27 cellular contexts compared by ENCODE assay signal in the genomic region with DNA sequence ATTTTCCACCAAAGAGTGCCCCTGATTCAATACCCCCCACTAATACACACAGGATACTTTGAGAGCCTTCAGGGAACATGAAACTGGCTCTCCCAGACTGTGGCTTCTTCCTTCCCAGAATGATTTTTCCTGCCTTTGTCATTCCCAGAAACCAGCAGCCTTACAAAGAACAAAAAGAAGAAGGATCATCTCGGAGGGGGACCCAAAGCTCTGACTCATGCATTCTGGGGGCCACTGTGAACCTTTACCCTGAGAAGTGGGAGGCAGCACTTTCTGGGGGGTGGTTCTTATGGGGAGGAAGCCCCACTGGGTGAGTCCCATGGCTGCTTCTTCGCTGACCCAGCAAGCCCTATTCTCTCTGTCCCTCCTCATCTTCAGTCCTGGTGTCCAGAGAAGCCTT.
"Had no signal": no experiment of that assay in that cellular context is flagged by ENCODE, and none has a peak within 500 bp of the region (broad histone marks: within the 10 kb centered on the region; RNA-seq: fewer than 3 reads in every experiment).

No MANE protein-coding gene starts in this region.

- H3K4me3 Mint-ChIP-seq: activated CD4-positive, alpha-beta T cell treated with anti-CD3 and anti-CD28 coated beads for 36 hours; activated CD8-positive, alpha-beta memory T cell treated with anti-CD3 and anti-CD28 coated beads, Interleukin-2, amount 10 ng/mL, durations not matched to agents 7 days and 5 days; activated CD8-positive, alpha-beta T cell treated with anti-CD3 and anti-CD28 coated beads, Interleukin-2, amount 10 ng/mL, durations not matched to agents 7 days and 5 days; activated naive CD8-positive, alpha-beta T cell treated with anti-CD3 and anti-CD28 coated beads, Interleukin-2, amount 10 ng/mL, durations not matched to agents 7 days and 5 days; activated T-cell treated with anti-CD3 and anti-CD28 coated beads, Interleukin-2, amount 50 U/mL, for 72 hours; immature natural killer cell; mesothelial cell of epicardium; naive thymus-derived CD4-positive, alpha-beta T cell; T-helper 2 cell treated with Interferon-gamma antibody and Interleukin-4, amounts not matched to agents 5 μg/mL and 100 μg/mL, for 36 hours; type B pancreatic cell had no signal

- H3K27ac ChIP-seq: brain microvascular endothelial cell, esophagus muscularis mucosa, gastrocnemius medialis, right lobe of liver, thoracic aorta, uterus had no signal

- H3K27me3 Mint-ChIP-seq: activated CD4-positive, alpha-beta T cell treated with anti-CD3 and anti-CD28 coated beads for 36 hours; activated naive CD8-positive, alpha-beta T cell treated with anti-CD3 and anti-CD28 coated beads, Interleukin-2, amount 10 ng/mL, durations not matched to agents 7 days and 5 days; naive thymus-derived CD4-positive, alpha-beta T cell; type B pancreatic cell had no signal

- H3K9me3 ChIP-seq: esophagus muscularis mucosa, gastrocnemius medialis, right lobe of liver, thoracic aorta, uterus had no signal

- H3K4me3 ChIP-seq: esophagus muscularis mucosa, gastrocnemius medialis, right lobe of liver, thoracic aorta, uterus had no signal

- H3K4me1 ChIP-seq: esophagus muscularis mucosa, gastrocnemius medialis, right lobe of liver, uterus had no signal

- H3K9me3 Mint-ChIP-seq: activated naive CD8-positive, alpha-beta T cell treated with anti-CD3 and anti-CD28 coated beads, Interleukin-2, amount 10 ng/mL, durations not matched to agents 7 days and 5 days; activated T-cell treated with anti-CD3 and anti-CD28 coated beads, Interleukin-2, amount 50 U/mL, for 72 hours; mesothelial cell of epicardium; T-helper 2 cell treated with Interferon-gamma antibody and Interleukin-4, amounts not matched to agents 5 μg/mL and 100 μg/mL, for 36 hours; type B pancreatic cell had no signal

- H3K27ac Mint-ChIP-seq: activated CD4-positive, alpha-beta T cell treated with anti-CD3 and anti-CD28 coated beads for 36 hours; activated CD8-positive, alpha-beta memory T cell treated with anti-CD3 and anti-CD28 coated beads, Interleukin-2, amount 10 ng/mL, durations not matched to agents 7 days and 5 days; activated CD8-positive, alpha-beta T cell treated with anti-CD3 and anti-CD28 coated beads, Interleukin-2, amount 10 ng/mL, durations not matched to agents 7 days and 5 days; activated naive CD8-positive, alpha-beta T cell treated with anti-CD3 and anti-CD28 coated beads, Interleukin-2, amount 10 ng/mL, durations not matched to agents 7 days and 5 days; activated T-cell treated with anti-CD3 and anti-CD28 coated beads, Interleukin-2, amount 50 U/mL, for 72 hours; immature natural killer cell; mesothelial cell of epicardium; naive thymus-derived CD4-positive, alpha-beta T cell; T-helper 2 cell treated with Interferon-gamma antibody and Interleukin-4, amounts not matched to agents 5 μg/mL and 100 μg/mL, for 36 hours; type B pancreatic cell had no signal

- H3K36me3 Mint-ChIP-seq: activated CD8-positive, alpha-beta memory T cell treated with anti-CD3 and anti-CD28 coated beads, Interleukin-2, amount 10 ng/mL, durations not matched to agents 7 days and 5 days; activated naive CD8-positive, alpha-beta T cell treated with anti-CD3 and anti-CD28 coated beads, Interleukin-2, amount 10 ng/mL, durations not matched to agents 7 days and 5 days had no signal

- DNase-seq: activated CD4-positive, alpha-beta T cell treated with anti-CD3 and anti-CD28 coated beads for 36 hours; activated CD4-positive, CD25-positive, alpha-beta regulatory T cell; activated CD8-positive, alpha-beta memory T cell treated with anti-CD3 and anti-CD28 coated beads, Interleukin-2, amount 10 ng/mL, durations not matched to agents 7 days and 5 days; activated CD8-positive, alpha-beta T cell treated with anti-CD3 and anti-CD28 coated beads, Interleukin-2, amount 10 ng/mL, durations not matched to agents 7 days and 5 days; activated naive CD4-positive, alpha-beta T cell treated with Interleukin-2 at 50 U/mL for 16 hours; activated naive CD8-positive, alpha-beta T cell treated with anti-CD3 and anti-CD28 coated beads, Interleukin-2, amount 10 ng/mL, durations not matched to agents 7 days and 5 days; activated T-cell treated with anti-CD3 and anti-CD28 coated beads, Interleukin-2, amount 50 U/mL, for 72 hours; brain microvascular endothelial cell; cortex of kidney; gastrocnemius medialis; hippocampal formation; immature natural killer cell; kidney; left colon; mammary epithelial cell; naive thymus-derived CD4-positive, alpha-beta T cell; posterior cingulate gyrus; right lobe of liver; stimulated activated CD4-positive, alpha-beta T cell treated with anti-CD3 and anti-CD28 coated beads, Interleukin-2, amount 100 ng/mL, for 48 hours; stimulated activated naive CD4-positive, alpha-beta T cell treated with Interleukin-2 at 50 U/mL for 16 hours; T-helper 1 cell; uterus had no signal

- H3K27me3 ChIP-seq: brain microvascular endothelial cell, esophagus muscularis mucosa, gastrocnemius medialis, right lobe of liver, uterus had no signal

- H3K36me3 ChIP-seq: brain microvascular endothelial cell, gastrocnemius medialis, right lobe of liver, thoracic aorta, uterus had no signal

- H3K4me1 Mint-ChIP-seq: immature natural killer cell, mesothelial cell of epicardium had no signal
